8 cellular contexts compared by ENCODE assay signal in genomic region chr4:176320976-176321361, GRCh38. TPM values are rescaled to one million over a fixed set of nuclear protein-coding genes. Genes with fewer than 3 reads are reported as not detected.
A peak's percentile ranks its signal among the peaks of the same experiment; 100 is the strongest.
DNase-seq lines count a peak whose midpoint lies in the region; ATAC-seq and TF ChIP-seq lines count a peak whose summit lies in the region.

No MANE protein-coding gene starts in this region.

- H3K27me3 Mint-ChIP-seq in endothelial cell (ENCODE audit: unreplicated experiment), result peaks cover 13% of the 10 kb centered on the region
- no peaks in the 10 kb centered on the region for H3K27me3 Mint-ChIP-seq in osteocyte (ENCODE audit: unreplicated experiment)

- ATAC-seq in GM21786 (IDR thresholded peaks at IDR 0.05; ENCODE audit: unreplicated experiment) (no peak), HG02678 (IDR thresholded peaks at IDR 0.05; ENCODE audit: unreplicated experiment) (no peak), HG02610 (IDR thresholded peaks at IDR 0.05; ENCODE audit: unreplicated experiment) (no peak)

- H3K9me3 Mint-ChIP-seq in endothelial cell (ENCODE audit: unreplicated experiment) (no peaks in the 10 kb centered on the region), osteocyte (ENCODE audit: unreplicated experiment) (no peaks in the 10 kb centered on the region)

- H3K4me3 Mint-ChIP-seq in endothelial cell (ENCODE audit: unreplicated experiment), result peak overlapping the region; percentile 92
- peak overlapping the region; percentile 88 for H3K4me3 Mint-ChIP-seq in osteocyte (ENCODE audit: unreplicated experiment)

- TF ChIP-seq CTCF in GM10266 (IDR thresholded peaks at IDR 0.05; ENCODE audit: control insufficient read depth, insufficient read depth, low read depth, missing control alignments) (no peak), endothelial cell (IDR thresholded peaks at IDR 0.05; ENCODE audit: unreplicated experiment) (no peak), osteocyte (IDR thresholded peaks at IDR 0.05) (no peak)

- DNase-seq in GM10266 (ENCODE audit: extremely low spot score) (peak; percentile 22), OCI-M1 (lab: John Stamatoyannopoulos, UW) (peak; percentile 65), endothelial cell (ENCODE audit: low spot score) (no peak), osteocyte (ENCODE audit: extremely low spot score, unreplicated experiment) (no peak)
- DNase-seq in activated CD4-positive, CD25-positive, alpha-beta regulatory T cell (lab: John Stamatoyannopoulos, UW), result no peak

- peak overlapping the region; percentile 89 for H3K27ac Mint-ChIP-seq in endothelial cell (ENCODE audit: unreplicated experiment)
- peak overlapping the region; percentile 90 for H3K27ac Mint-ChIP-seq in osteocyte (ENCODE audit: unreplicated experiment)

- H3K4me1 Mint-ChIP-seq in endothelial cell (ENCODE audit: unreplicated experiment) (peaks cover 35% of the 10 kb centered on the region), osteocyte (ENCODE audit: unreplicated experiment) (peaks cover 40% of the 10 kb centered on the region)

- H3K36me3 Mint-ChIP-seq in endothelial cell (ENCODE audit: low read depth, unreplicated experiment), result no peaks in the 10 kb centered on the region
- H3K36me3 Mint-ChIP-seq in osteocyte (ENCODE audit: unreplicated experiment), result peaks cover 4% of the 10 kb centered on the region

RNA-seq across cellular contexts. Expression of gene SPCS3, which starts 1.2 kb away (rescaled TPM):
- 173 TPM for total RNA-seq in endothelial cell (ENCODE audit: unreplicated experiment)
- 118 and 128 TPM in 2 replicates for total RNA-seq in osteocyte

RNA-seq across cellular contexts. Expression of gene ASB5, which starts 51.9 kb away (rescaled TPM):
- total RNA-seq in endothelial cell (ENCODE audit: unreplicated experiment), result not detected
- total RNA-seq in osteocyte, result 0.32 TPM in 1 of 2 replicates, not detected in the other

Comparison
In these comparisons a context has a peak if more than half of its experiments do, and no peak if none do; other contexts are left out.
1. DNase-seq: peak in GM10266 (single experiment) and OCI-M1 (single experiment); none in endothelial cell (single experiment), osteocyte (single experiment) and activated CD4-positive, CD25-positive, alpha-beta regulatory T cell (0 of 4).